Comparison of ENCODE assay signal across 7 cellular contexts in genomic region chr16:54970016-54970415, GRCh38. TPM values are rescaled to one million over a fixed set of nuclear protein-coding genes. Genes with fewer than 3 reads are reported as not detected.
"Had no signal": no experiment of that assay in that cellular context is flagged by ENCODE, and none has a peak within 500 bp of the region (broad histone marks: within the 10 kb centered on the region; RNA-seq: fewer than 3 reads in every experiment).

No MANE protein-coding gene starts in this region.

- DNase-seq: IMR-90, KBM-7, KG1 had no signal

- FAIRE-seq: HTR-8/SVneo had no signal

- H3K9ac ChIP-seq: KMS-11 had no signal

- H3K4me2 ChIP-seq: KMS-11 had no signal

- H3K27ac ChIP-seq: HL-60, KMS-11 had no signal

RNA-seq across cellular contexts. Expression of gene IRX5, which starts 39.4 kb away (rescaled TPM):
- total RNA-seq: IMR-90 had no signal
- polyA plus RNA-seq: IgD-negative memory B cell, IMR-90 had no signal
